Comparison of ENCODE assay signal across 1 cellular context in genomic region chr9:111895996-111896941, GRCh38.
TF ChIP-seq lines count a peak whose summit lies in the region.

Gene UGCG, plus strand, starts transcription at chr9:111896814. Its CDS starts 402 bp downstream, at chr9:111897216.

TF ChIP-seq in PFSK-1, 5 proteins besides CTCF, POLR2A, EP300 and RAD21 (continued from another document):
- peak; percentile 93 for TF ChIP-seq FOXP2 (optimal IDR thresholded peaks at IDR 0.05; ENCODE audit: borderline replicate concordance, extremely low read depth, extremely low read length, insufficient read depth)
